In the genomic region with DNA sequence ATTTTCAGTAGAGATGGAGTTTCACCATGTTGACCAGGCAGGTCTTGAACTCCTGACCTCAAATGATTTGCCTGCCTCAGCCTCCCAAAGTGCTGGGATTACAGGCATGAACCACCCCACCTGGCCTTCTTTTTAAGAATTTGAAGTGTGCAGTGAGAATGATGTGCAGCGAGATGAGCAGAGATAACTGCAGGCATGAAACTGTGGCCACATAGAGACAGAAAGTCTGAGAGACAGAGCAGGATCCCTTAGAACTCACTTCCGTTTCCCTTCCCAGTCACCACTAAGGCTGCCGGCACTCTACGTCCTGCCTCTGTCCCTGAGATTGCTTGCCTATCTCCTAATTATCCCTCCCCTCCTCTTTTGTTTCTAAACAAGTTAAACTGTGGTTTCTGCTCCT, we compare ENCODE assay signal across 26 cellular contexts. TPM values are rescaled to one million over a fixed set of nuclear protein-coding genes. Genes with fewer than 3 reads are reported as not detected.
"Had no signal": no experiment of that assay in that cellular context is flagged by ENCODE, and none has a peak within 500 bp of the region (broad histone marks: within the 10 kb centered on the region; RNA-seq: fewer than 3 reads in every experiment).

No MANE protein-coding gene starts in this region.

- H2AFZ ChIP-seq: PC-9 had no signal

- DNase-seq: KBM-7, NCI-H1092, NCI-H1105 treated with DMSO at 0.1 percent for 48 hours, NCI-H1417 treated with DMSO at 0.1 percent for 48 hours, NCI-H146, NCI-H1694 treated with DMSO at 0.1 percent for 48 hours, NCI-H1930, NCI-H2081, NCI-H2107, NCI-H2227 treated with DMSO at 0.1 percent for 48 hours, NCI-H524, NCI-H526 treated with DMSO at 0.1 percent for 48 hours, NCI-H748 treated with DMSO at 0.1 percent for 48 hours, OCI-M1, PC-9, Peyer's patch, SHP77 treated with DMSO at 0.1 percent for 48 hours, SJCRH30 had no signal

- H3K4me3 ChIP-seq: PC-9, Peyer's patch, SJCRH30 had no signal

- H3K27ac ChIP-seq: HL-60, PC-9, Peyer's patch, SJCRH30 had no signal

- H3K9me3 Mint-ChIP-seq: IgD-negative memory B cell had no signal

- H3K9me3 ChIP-seq: Peyer's patch, SJCRH30 had no signal

- H3K4me3 Mint-ChIP-seq: IgD-negative memory B cell had no signal

- H3K4me2 ChIP-seq: PC-9 had no signal

- H3K4me1 ChIP-seq: Peyer's patch, SJCRH30 had no signal

- ATAC-seq: Right ventricle myocardium inferior, SK-N-SH treated with all-trans-retinoic acid at 6 μM for 48 hours had no signal

- H3K36me3 Mint-ChIP-seq: IgD-negative memory B cell had no signal

- H3K27me3 Mint-ChIP-seq: IgD-negative memory B cell had no signal

- H3K27ac Mint-ChIP-seq: IgD-negative memory B cell had no signal

- H3K36me3 ChIP-seq: Peyer's patch, SJCRH30 had no signal

- H3K27me3 ChIP-seq: Peyer's patch, SJCRH30 had no signal

RNA-seq across cellular contexts. Expression of gene IL22RA2, which starts 27.2 kb away (rescaled TPM):
- total RNA-seq: LHCN-M2, MCF 10A, NCI-H460, PC-9, Peyer's patch, Right ventricle myocardium inferior, RPMI7951, SJCRH30 had no signal
- polyA plus RNA-seq: IgD-negative memory B cell had no signal
